Comparison of ENCODE assay signal across 8 cellular contexts in genomic region chr20:63537525-63538203, GRCh38. TPM values are rescaled to one million over a fixed set of nuclear protein-coding genes. Genes with fewer than 3 reads are reported as not detected.
DNase-seq lines count a peak whose midpoint lies in the region; ATAC-seq and TF ChIP-seq lines count a peak whose summit lies in the region.

No MANE protein-coding gene starts in this region.

- H3K4me3 ChIP-seq in kidney epithelial cell (ENCODE audit: low read depth, low read length), result peak overlapping the region; percentile 22

- H3K36me3 Mint-ChIP-seq in WTC11, result no peaks in the 10 kb centered on the region

- H3K27me3 ChIP-seq in kidney epithelial cell (ENCODE audit: control insufficient read depth, insufficient read depth, low read length), result peaks cover 26% of the 10 kb centered on the region

- 0 out of 2 replicates have a peak, but pooled peaks cover 2% of the 10 kb centered on the region for H3K4me1 Mint-ChIP-seq in WTC11

- H3K9me3 Mint-ChIP-seq in WTC11, result no peaks in the 10 kb centered on the region

- ATAC-seq in GM18907 (IDR thresholded peaks at IDR 0.05; ENCODE audit: unreplicated experiment) (peak; percentile 83), HG03135 (IDR thresholded peaks at IDR 0.05; ENCODE audit: unreplicated experiment) (peak; percentile 79), WTC11 (peak; percentile 84)

- CTCF ChIA-PET in WTC11 (lab: Charles Lee), result interaction anchor here (0.6 to 5.0 kb wide), 76 partner anchors 8 to 754 kb away, joined by 3 to 81 read pairs (median 5); partner anchors contain the start of genes ARFRP1, GMEB2, HELZ2 and PPDPF

- H3K27ac Mint-ChIP-seq in WTC11, result no peak overlapping the region

- H3K4me3 Mint-ChIP-seq in WTC11, result peak overlapping the region; percentile 49

- no peaks in the 10 kb centered on the region for H3K36me3 ChIP-seq in kidney epithelial cell (ENCODE audit: control insufficient read depth, insufficient read depth, low read length)

- H3K27ac ChIP-seq in caudate nucleus (ENCODE audit: low read depth, low read length), result no peak overlapping the region

- peak; percentile 93 for TF ChIP-seq CTCF in WTC11 (IDR thresholded peaks at IDR 0.05)
- peak; percentile 88 for TF ChIP-seq CTCF in kidney epithelial cell (IDR thresholded peaks at IDR 0.05; ENCODE audit: insufficient read depth, low read length, poor library complexity, severe bottlenecking)

- no peaks in the 10 kb centered on the region for H3K27me3 Mint-ChIP-seq in WTC11 (ENCODE audit: low read depth)

- DNase-seq in AG20443 (ENCODE audit: low spot score) (peak; percentile 94), NCI-H2196 treated with DMSO at 0.1 percent for 48 hours (lab: John Stamatoyannopoulos, UW; ENCODE audit: unreplicated experiment) (peak; percentile 96), WTC11 (ENCODE audit: low spot score) (peak; percentile 87), caudate nucleus (lab: John Stamatoyannopoulos, UW) (peak in 46 of 61 donors; percentile 7 to 79 (median 43)), kidney epithelial cell (ENCODE audit: low read depth) (peak; percentile 61)
- DNase-seq in stimulated activated CD4-positive, alpha-beta T cell treated with anti-CD3 and anti-CD28 coated beads, Interleukin-1b, Interleukin-23, amount 100 ng/mL, for 1 hour (ENCODE audit: low read depth in 2 of 2), result peak; percentile 79 to 89

- POLR2A ChIA-PET in WTC11 (lab: Charles Lee), result interaction anchor here (1.4 kb wide), 2 partner anchors 15 to 318 kb away, joined by 3 to 4 read pairs; no protein-coding TSS in a partner anchor

TF ChIP-seq in WTC11, 78 proteins besides CTCF, POLR2A, EP300 and RAD21:
- TF ChIP-seq GABPB1 (CRISPR knock-in tag; IDR thresholded peaks at IDR 0.05) (peak; percentile 35; the same call in 1 of the 2 replicates), ZNF671 (CRISPR knock-in tag; IDR thresholded peaks at IDR 0.05) (no peak), SP1 (CRISPR knock-in tag; conservative IDR thresholded peaks at IDR 0.05) (peak; percentile 64; the same call in 1 of the 2 replicates), ETV6 (CRISPR knock-in tag; IDR thresholded peaks at IDR 0.05) (peak; percentile 83), STAT6 (CRISPR knock-in tag; conservative IDR thresholded peaks at IDR 0.05; ENCODE audit: low read depth) (no peak), MYBL2 (CRISPR knock-in tag; IDR thresholded peaks at IDR 0.05) (peak; percentile 40; the same call in 1 of the 2 replicates), MAX (CRISPR knock-in tag; IDR thresholded peaks at IDR 0.05) (0 out of 2 replicates have a peak, but pooled peaks have one; percentile 45), CREM (CRISPR knock-in tag; IDR thresholded peaks at IDR 0.05) (no peak), NR2C2 (CRISPR knock-in tag; IDR thresholded peaks at IDR 0.05) (no peak), SOX15 (CRISPR knock-in tag; IDR thresholded peaks at IDR 0.05) (no peak), ERG (CRISPR knock-in tag; IDR thresholded peaks at IDR 0.05) (no peak), ATF2 (CRISPR knock-in tag; IDR thresholded peaks at IDR 0.05; ENCODE audit: borderline replicate concordance, low read depth) (no peak), NFATC4 (CRISPR knock-in tag; IDR thresholded peaks at IDR 0.05) (no peak), TEAD1 (CRISPR knock-in tag; IDR thresholded peaks at IDR 0.05) (no peak), ZNF416 (CRISPR knock-in tag; IDR thresholded peaks at IDR 0.05) (no peak), ZNF263 (CRISPR knock-in tag; IDR thresholded peaks at IDR 0.05; ENCODE audit: low read depth) (no peak), USF1 (CRISPR knock-in tag; IDR thresholded peaks at IDR 0.05) (no peak), ZBTB21 (CRISPR knock-in tag; IDR thresholded peaks at IDR 0.05; ENCODE audit: borderline replicate concordance) (no peak), ZNF423 (CRISPR knock-in tag; IDR thresholded peaks at IDR 0.05) (peak; percentile 93), ATF1 (CRISPR knock-in tag; IDR thresholded peaks at IDR 0.05) (no peak)
TF ChIP-seq in WTC11: peak in this region for 6.

RNA-seq across cellular contexts. Expression of gene PTK6, which starts 0.5 kb away (rescaled TPM):
- total RNA-seq in WTC11 (2021) (0.22 to 0.53 TPM (median 0.32 TPM) in 3 replicates), kidney epithelial cell (0.33 and 0.55 TPM in 2 replicates)

RNA-seq across cellular contexts. Expression of gene SRMS, which starts 9.9 kb away (rescaled TPM):
- total RNA-seq in WTC11 (2021) (0.21 to 0.46 TPM (median 0.26 TPM) in 3 replicates), kidney epithelial cell (0.48 TPM in 1 of 2 replicates, not detected in the other)

RNA-seq across cellular contexts. Expression of gene FNDC11, which starts 16.3 kb away (rescaled TPM):
- 3.4 to 3.8 TPM (median 3.6 TPM) in 3 replicates for total RNA-seq in WTC11 (2021)
- 0.68 and 1.1 TPM in 2 replicates for total RNA-seq in kidney epithelial cell

RNA-seq across cellular contexts. Expression of gene PPDPF, which starts 17.1 kb away (rescaled TPM):
- total RNA-seq in WTC11 (2021), result 170 to 210 TPM (median 205 TPM) in 3 replicates
- 114 and 211 TPM in 2 replicates for total RNA-seq in kidney epithelial cell

RNA-seq across cellular contexts. Expression of gene HELZ2, which starts 36.4 kb away (rescaled TPM):
- total RNA-seq in WTC11 (2021) (27.5 to 32.6 TPM (median 32.4 TPM) in 3 replicates), kidney epithelial cell (69.2 and 85.2 TPM in 2 replicates)

Comparison
In these comparisons a context has a peak if more than half of its experiments do, and no peak if none do; other contexts are left out.
1. DNase-seq: peak in every context shown above with its lines; median percentile 96 in NCI-H2196 treated with DMSO at 0.1 percent for 48 hours; 94 in AG20443; 87 in WTC11; 84 in stimulated activated CD4-positive, alpha-beta T cell treated with anti-CD3 and anti-CD28 coated beads, Interleukin-1b, Interleukin-23, amount 100 ng/mL, for 1 hour; 61 in kidney epithelial cell; 43 in caudate nucleus.